17 cellular contexts compared by ENCODE assay signal in the genomic region with DNA sequence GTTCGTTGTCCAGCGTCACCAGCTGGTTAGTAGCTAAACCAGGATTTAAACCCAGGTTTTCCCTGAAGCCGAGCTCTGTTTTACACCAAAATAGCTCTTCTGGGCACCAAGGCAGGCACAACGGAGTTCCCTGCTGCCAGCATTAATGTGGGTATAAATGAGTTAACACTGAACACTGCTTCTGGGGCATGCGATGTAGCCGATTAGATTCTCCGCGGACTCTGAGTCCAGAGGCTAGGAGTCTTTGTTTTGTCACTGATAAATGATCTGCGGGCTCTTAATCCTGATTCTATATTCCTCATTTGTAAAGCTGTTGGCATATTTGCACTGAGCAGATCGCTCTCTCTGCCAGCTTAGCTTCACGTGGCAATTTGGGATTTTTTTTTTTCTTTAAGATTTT. TPM values are rescaled to one million over a fixed set of nuclear protein-coding genes. Genes with fewer than 3 reads are reported as not detected.
A peak's percentile ranks its signal among the peaks of the same experiment; 100 is the strongest.
DNase-seq lines count a peak whose midpoint lies in the region; ATAC-seq, FAIRE-seq and TF ChIP-seq lines count a peak whose summit lies in the region.
"Had no signal": no experiment of that assay in that cellular context is flagged by ENCODE, and none has a peak within 500 bp of the region (broad histone marks: within the 10 kb centered on the region; RNA-seq: fewer than 3 reads in every experiment).

No MANE protein-coding gene starts in this region.

- H3K36me3 Mint-ChIP-seq in astrocyte (ENCODE audit: low read depth, unreplicated experiment) = no peaks in the 10 kb centered on the region

- H3K4me3 ChIP-seq in Loucy (ENCODE audit: low read length, poor library complexity, severe bottlenecking) = peak overlapping the region; percentile 49
- no peak overlapping the region for H3K4me3 ChIP-seq in astrocyte (ENCODE audit: insufficient read depth, low read depth, low read length)
- H3K4me3 ChIP-seq in thoracic aorta = peak overlapping the region; percentile 45
- H3K4me3 ChIP-seq: sigmoid colon had no signal

- no peak overlapping the region for H3K27ac ChIP-seq in astrocyte (ENCODE audit: low read depth, low read length)
- H3K27ac ChIP-seq in thoracic aorta = no peak overlapping the region
- H3K27ac ChIP-seq: sigmoid colon had no signal

- H3K9me3 Mint-ChIP-seq in astrocyte (ENCODE audit: unreplicated experiment) = peaks cover under 1% of the 10 kb centered on the region
- H3K9me3 Mint-ChIP-seq: effector memory CD8-positive, alpha-beta T cell; T-helper 1 cell treated with Interleukin-12 subunit alpha and Interleukin-12 subunit beta and Interleukin-4 antibody, amounts not matched to agents 30 μg/mL and 1 μg/mL, for 36 hours had no signal

- H3K4me2 ChIP-seq in Loucy (ENCODE audit: low read depth, low read length, poor library complexity, severe bottlenecking) (peak overlapping the region; percentile 76), astrocyte (ENCODE audit: low read length) (peak overlapping the region; percentile 50)

- H2AFZ ChIP-seq in Loucy (ENCODE audit: low read length) = peak overlapping the region; percentile 91
- no peak overlapping the region for H2AFZ ChIP-seq in astrocyte (ENCODE audit: low read depth, low read length)

- no peaks in the 10 kb centered on the region for H3K27me3 ChIP-seq in Loucy (ENCODE audit: insufficient read depth, low read length, poor library complexity, severe bottlenecking)
- H3K27me3 ChIP-seq in astrocyte (ENCODE audit: insufficient read depth, low read length) = no peaks in the 10 kb centered on the region
- peaks cover 4% of the 10 kb centered on the region for H3K27me3 ChIP-seq in thoracic aorta (replicated peaks; ENCODE audit: insufficient read depth)
- H3K27me3 ChIP-seq: BE2C had no signal

- H3K9me3 ChIP-seq in Loucy (ENCODE audit: insufficient read depth, low read depth, low read length) (no peaks in the 10 kb centered on the region), astrocyte (ENCODE audit: insufficient read depth, low read depth, low read length) (peaks cover under 1% of the 10 kb centered on the region), thoracic aorta (peaks cover 3% of the 10 kb centered on the region)
- H3K9me3 ChIP-seq: BE2C had no signal

- DNase-seq in astrocyte (ENCODE audit: low read depth) (no peak), left kidney (ENCODE audit: low read depth, low spot score) (peak; percentile 28), thoracic aorta (ENCODE audit: low spot score) (no peak), SW480 (ENCODE audit: low spot score) (no peak), KG1 (lab: John Stamatoyannopoulos, UW) (no peak), NCI-H2107 treated with DMSO at 0.1 percent for 48 hours (lab: John Stamatoyannopoulos, UW; ENCODE audit: unreplicated experiment) (no peak)
- DNase-seq: activated CD4-positive, CD25-positive, alpha-beta regulatory T cell; activated naive CD8-positive, alpha-beta T cell treated with anti-CD3 and anti-CD28 coated beads, Interleukin-2, amount 50 U/mL, for 24 hours; BE2C; central memory CD4-positive, alpha-beta T cell; effector memory CD8-positive, alpha-beta T cell; H7; Karpas-422; NCI-H2227 treated with DMSO at 0.1 percent for 48 hours had no signal

- H3K4me3 Mint-ChIP-seq in astrocyte (ENCODE audit: unreplicated experiment) = no peak overlapping the region
- H3K4me3 Mint-ChIP-seq: activated naive CD8-positive, alpha-beta T cell treated with anti-CD3 and anti-CD28 coated beads, Interleukin-2, amount 50 U/mL, for 24 hours; effector memory CD8-positive, alpha-beta T cell; T-helper 1 cell treated with Interleukin-12 subunit alpha and Interleukin-12 subunit beta and Interleukin-4 antibody, amounts not matched to agents 30 μg/mL and 1 μg/mL, for 36 hours had no signal

- H4K20me1 ChIP-seq in Loucy (ENCODE audit: insufficient read depth, low read length, poor library complexity, severe bottlenecking) (no peaks in the 10 kb centered on the region), astrocyte (ENCODE audit: insufficient read depth, low read length) (no peaks in the 10 kb centered on the region)

- H3K9ac ChIP-seq in Loucy (ENCODE audit: low read depth, low read length, poor library complexity, severe bottlenecking) (peak overlapping the region; percentile 53), astrocyte (ENCODE audit: low read length) (no peak overlapping the region)

- no peak for FAIRE-seq in astrocyte (lab: Jason Lieb, UNC)

- TF ChIP-seq CTCF in Loucy (conservative IDR thresholded peaks at IDR 0.05; ENCODE audit: low read length) = no peak
- no peak for TF ChIP-seq CTCF in astrocyte (IDR thresholded peaks at IDR 0.05; ENCODE audit: insufficient read depth, low read depth, low read length)
- TF ChIP-seq CTCF in thoracic aorta (IDR thresholded peaks at IDR 0.05) = no peak

- no peaks in the 10 kb centered on the region for H3K36me3 ChIP-seq in Loucy (ENCODE audit: insufficient read depth, low read length)
- no peaks in the 10 kb centered on the region for H3K36me3 ChIP-seq in astrocyte (ENCODE audit: insufficient read depth, low read length)
- H3K36me3 ChIP-seq in thoracic aorta = no peaks in the 10 kb centered on the region
- H3K36me3 ChIP-seq: BE2C, sigmoid colon had no signal

- peaks cover 3% of the 10 kb centered on the region for H3K27me3 Mint-ChIP-seq in astrocyte (ENCODE audit: low read depth, unreplicated experiment)

- H3K79me2 ChIP-seq in Loucy (ENCODE audit: insufficient read depth, low read length) = no peaks in the 10 kb centered on the region
- H3K79me2 ChIP-seq in astrocyte (ENCODE audit: insufficient read depth, low read length) = no peaks in the 10 kb centered on the region

- H3F3A ChIP-seq in Loucy (ENCODE audit: low read depth) = no peaks in the 10 kb centered on the region

- H3K27ac Mint-ChIP-seq in astrocyte (ENCODE audit: unreplicated experiment) = peak overlapping the region; percentile 47
- H3K27ac Mint-ChIP-seq: activated naive CD8-positive, alpha-beta T cell treated with anti-CD3 and anti-CD28 coated beads, Interleukin-2, amount 50 U/mL, for 24 hours; effector memory CD8-positive, alpha-beta T cell; T-helper 1 cell treated with Interleukin-12 subunit alpha and Interleukin-12 subunit beta and Interleukin-4 antibody, amounts not matched to agents 30 μg/mL and 1 μg/mL, for 36 hours had no signal

- H3K4me1 ChIP-seq in Loucy (ENCODE audit: insufficient read depth, low read length, poor library complexity, severe bottlenecking) (peaks cover 31% of the 10 kb centered on the region), astrocyte (ENCODE audit: insufficient read depth, low read length) (peaks cover 3% of the 10 kb centered on the region), thoracic aorta (ENCODE audit: control insufficient read depth in 1 of 2, low read depth in 2 of 2) (peaks cover 3 to 8% of the 10 kb centered on the region in 2 donors)
- H3K4me1 ChIP-seq: BE2C had no signal

- no peaks in the 10 kb centered on the region for H3K9me2 ChIP-seq in Loucy (replicated peaks; ENCODE audit: low read depth, low read length)

- no peaks in the 10 kb centered on the region for H3K4me1 Mint-ChIP-seq in astrocyte (ENCODE audit: low read depth, unreplicated experiment)
- H3K4me1 Mint-ChIP-seq: activated naive CD8-positive, alpha-beta T cell treated with anti-CD3 and anti-CD28 coated beads, Interleukin-2, amount 50 U/mL, for 24 hours had no signal

- ATAC-seq in thoracic aorta (ENCODE audit: insufficient number of reproducible peaks, low FRiP score, low read depth) = no peak
- ATAC-seq: activated naive CD8-positive, alpha-beta T cell treated with anti-CD3 and anti-CD28 coated beads, Interleukin-2, amount 50 U/mL, for 24 hours; effector memory CD8-positive, alpha-beta T cell had no signal

RNA-seq across cellular contexts. Expression of a gene that starts 16.8 kb away (rescaled TPM):
- total RNA-seq in astrocyte = 14.9 and 15.8 TPM in 2 replicates
- 10 to 100 TPM in 1 of 2 donors, 1 to 10 TPM in 1; 6.1 to 17.2 TPM for total RNA-seq in thoracic aorta
